In genomic region chr12:125564753-125565152, GRCh38 we compare ENCODE assay signal across 13 cellular contexts.
"Had no signal": no experiment of that assay in that cellular context is flagged by ENCODE, and none has a peak within 500 bp of the region (broad histone marks: within the 10 kb centered on the region; RNA-seq: fewer than 3 reads in every experiment).

No MANE protein-coding gene starts in this region.

- DNase-seq: esophagus squamous epithelium; foreskin fibroblast; glutamatergic neuron; left lung; natural killer cell; pancreas; retina; right lobe of liver; stimulated activated CD4-positive, alpha-beta T cell treated with anti-CD3 and anti-CD28 coated beads, Interleukin-4, amount 100 ng/mL, for 1 hour; stimulated activated CD8-positive, alpha-beta memory T cell treated with anti-CD3 and anti-CD28 coated beads, Interleukin-4, amount 100 ng/mL, for 48 hours; transverse colon had no signal

- ATAC-seq: gastroesophageal sphincter; left lung; natural killer cell; pancreas; right lobe of liver; stimulated activated memory B cell treated with anti-CD40 and anti-IgM and Interleukin-4, amounts not matched to agents 10 μg/mL and 1 μg/mL and 100 μg/mL, for 72 hours had no signal
